1 cellular context compared by ENCODE assay signal in genomic region chr9:35798658-35799366, GRCh38.
TF ChIP-seq lines count a peak whose summit lies in the region.

No MANE protein-coding gene starts in this region.

TF ChIP-seq in GM12878, 131 proteins besides CTCF, POLR2A, EP300 and RAD21:
- TF ChIP-seq CREM (IDR thresholded peaks at IDR 0.05; ENCODE audit: low read depth), result no peak
- TF ChIP-seq TAF1 (IDR thresholded peaks at IDR 0.05; ENCODE audit: borderline replicate concordance, low read depth, low read length), result no peak
- peak; percentile 95 for TF ChIP-seq BCL3 (IDR thresholded peaks at IDR 0.05; ENCODE audit: borderline replicate concordance, insufficient read depth, low read depth, low read length, poor library complexity, severe bottlenecking)
- no peak for TF ChIP-seq RCOR1 (conservative IDR thresholded peaks at IDR 0.05; ENCODE audit: low read depth, low read length)
- TF ChIP-seq IKZF1 (conservative IDR thresholded peaks at IDR 0.05), result no peak
- peak; percentile 35; the same call in 1 of the 2 replicates for TF ChIP-seq USF2 (IDR thresholded peaks at IDR 0.05; ENCODE audit: borderline replicate concordance, low read depth, low read length)
- no peak for TF ChIP-seq ZNF687 (IDR thresholded peaks at IDR 0.05)
- TF ChIP-seq TBL1XR1 (IDR thresholded peaks at IDR 0.05; ENCODE audit: low read depth, low read length), result no peak
- peak; percentile 91; the same call in 1 of the 2 replicates for TF ChIP-seq BACH1 (IDR thresholded peaks at IDR 0.05; ENCODE audit: borderline replicate concordance)
- TF ChIP-seq MAX (IDR thresholded peaks at IDR 0.05; ENCODE audit: low read depth, low read length), result no peak
- peak; percentile 21 for TF ChIP-seq USF1 (IDR thresholded peaks at IDR 0.05; ENCODE audit: borderline replicate concordance, extremely low read length, insufficient read depth, low read depth, low read length)
- TF ChIP-seq BHLHE40 (IDR thresholded peaks at IDR 0.05; ENCODE audit: borderline replicate concordance in 1 of 2, low read depth in 2 of 2, low read length in 1 of 2), result peak; percentile 53 to 69; a peak in 2 of 4 replicates
- TF ChIP-seq CEBPB (IDR thresholded peaks at IDR 0.05; ENCODE audit: borderline replicate concordance in 1 of 2, low read depth in 2 of 2, low read length in 2 of 2), result no peak
- TF ChIP-seq ZNF24 (IDR thresholded peaks at IDR 0.05), result no peak
- TF ChIP-seq HDGF (IDR thresholded peaks at IDR 0.05), result 0 out of 2 replicates have a peak, but pooled peaks have one; percentile 25
- TF ChIP-seq ZBTB40 (IDR thresholded peaks at IDR 0.05; ENCODE audit: borderline replicate concordance), result no peak
- TF ChIP-seq PBX3 (IDR thresholded peaks at IDR 0.05; ENCODE audit: insufficient replicate concordance, low read depth, low read length), result peak; percentile 53
- peak; percentile 91 for TF ChIP-seq RAD51 (IDR thresholded peaks at IDR 0.05)
- TF ChIP-seq SKIL (IDR thresholded peaks at IDR 0.05; ENCODE audit: low read depth, poor library complexity, severe bottlenecking), result peak; percentile 33
- no peak for TF ChIP-seq MLLT1 (IDR thresholded peaks at IDR 0.05)
- no peak for TF ChIP-seq BMI1 (IDR thresholded peaks at IDR 0.05; ENCODE audit: borderline replicate concordance)
- no peak for TF ChIP-seq SRF (IDR thresholded peaks at IDR 0.05; ENCODE audit: low read depth in 2 of 2, low read length in 2 of 2)
- TF ChIP-seq IRF3 (IDR thresholded peaks at IDR 0.05), result no peak
- TF ChIP-seq ATF7 (IDR thresholded peaks at IDR 0.05; ENCODE audit: low read depth), result 0 out of 2 replicates have a peak, but pooled peaks have one; percentile 35
